12 cellular contexts compared by ENCODE assay signal in the genomic region with DNA sequence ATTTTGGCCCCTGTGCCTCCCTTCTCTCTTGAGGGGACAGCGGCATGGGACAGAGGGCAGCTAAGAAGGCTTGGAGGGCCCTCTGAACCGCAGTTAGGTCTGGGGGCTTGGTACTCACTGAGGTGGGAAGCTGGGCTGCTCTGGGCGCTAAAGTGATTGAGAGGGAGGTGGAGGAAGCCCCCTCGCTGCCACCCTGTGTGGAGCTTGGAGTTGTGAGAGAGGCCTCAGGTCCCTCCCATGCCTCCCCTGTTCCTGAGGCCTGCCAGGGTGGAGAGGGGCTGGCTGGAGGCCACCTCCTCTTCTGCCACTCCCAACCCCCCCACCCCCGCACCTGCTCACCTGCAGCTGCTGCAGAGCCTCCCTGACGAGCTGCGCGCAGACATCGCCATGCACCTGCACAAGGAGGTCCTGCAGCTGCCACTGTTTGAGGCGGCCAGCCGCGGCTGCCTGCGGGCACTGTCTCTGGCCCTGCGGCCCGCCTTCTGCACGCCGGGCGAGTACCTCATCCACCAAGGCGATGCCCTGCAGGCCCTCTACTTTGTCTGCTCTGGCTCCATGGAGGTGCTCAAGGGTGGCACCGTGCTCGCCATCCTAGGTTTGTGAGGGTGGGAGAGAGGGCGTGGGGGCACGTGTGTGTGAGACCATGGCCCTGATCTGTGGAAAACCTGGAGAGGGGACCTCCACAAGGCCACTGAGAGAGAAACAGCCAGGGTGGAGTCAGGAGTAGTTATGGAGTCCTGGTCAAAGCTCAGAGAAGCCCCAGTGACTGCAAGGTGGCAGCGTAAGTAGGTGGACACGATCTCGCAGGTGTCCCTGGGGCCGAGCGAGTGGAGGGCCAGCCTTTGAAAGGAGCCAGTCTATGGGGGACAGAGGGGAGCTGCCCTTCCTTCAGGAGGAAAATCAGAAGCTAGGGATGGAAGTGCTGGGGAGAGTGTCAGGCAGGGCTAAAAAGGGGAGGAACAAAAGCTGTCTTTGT. TPM values are rescaled to one million over a fixed set of nuclear protein-coding genes. Genes with fewer than 3 reads are reported as not detected.
DNase-seq lines count a peak whose midpoint lies in the region; TF ChIP-seq lines count a peak whose summit lies in the region.
"Had no signal": no experiment of that assay in that cellular context is flagged by ENCODE, and none has a peak within 500 bp of the region (broad histone marks: within the 10 kb centered on the region; RNA-seq: fewer than 3 reads in every experiment).

No MANE protein-coding gene starts in this region.

- peaks cover 82% of the 10 kb centered on the region for H3K27me3 Mint-ChIP-seq in nephron progenitor cell (ENCODE audit: low read depth, poor library complexity)

- no peak overlapping the region for H3K27ac Mint-ChIP-seq in nephron progenitor cell

- H3K9me3 ChIP-seq in BLaER1 (no peaks in the 10 kb centered on the region), HUES64 (ENCODE audit: insufficient read depth, low read depth, low read length) (no peaks in the 10 kb centered on the region), iPS-18c (ENCODE audit: control insufficient read depth, insufficient read depth, low read length) (peaks cover 3% of the 10 kb centered on the region)

- no peaks in the 10 kb centered on the region for H4K20me1 ChIP-seq in BLaER1

- H3K4me3 Mint-ChIP-seq in nephron progenitor cell, result no peak overlapping the region

- H3K9ac ChIP-seq in BLaER1, result no peak overlapping the region
- H3K9ac ChIP-seq in HUES64 (ENCODE audit: low read depth, low read length), result no peak overlapping the region

- H3K4me2 ChIP-seq in BLaER1, result peak overlapping the region; percentile 74; the same call in 1 of the 2 replicates

- 91% methylated on average over 28 of the region's 28 CpGs for WGBS in HUES64

- H3K36me3 ChIP-seq in BLaER1 (no peaks in the 10 kb centered on the region), HUES64 (ENCODE audit: insufficient read depth, low read length) (no peaks in the 10 kb centered on the region)
- H3K36me3 ChIP-seq: brain microvascular endothelial cell had no signal

- H3K27me3 ChIP-seq in BLaER1 (peaks cover 33% of the 10 kb centered on the region), HUES64 (ENCODE audit: insufficient read depth, low read length) (peaks cover 77% of the 10 kb centered on the region)
- H3K27me3 ChIP-seq: brain microvascular endothelial cell had no signal

- no peak overlapping the region for H3K27ac ChIP-seq in BLaER1
- no peak overlapping the region for H3K27ac ChIP-seq in HUES64 (ENCODE audit: low read depth, low read length)
- H3K27ac ChIP-seq: brain microvascular endothelial cell had no signal

- H3K4me1 ChIP-seq in BLaER1 (peaks cover 38% of the 10 kb centered on the region), HUES64 (ENCODE audit: insufficient read depth, low read length) (0 out of 2 replicates have a peak, but pooled peaks cover 3% of the 10 kb centered on the region)

- H3K9me3 Mint-ChIP-seq in nephron progenitor cell, result no peaks in the 10 kb centered on the region

- DNase-seq in NCI-H748 (lab: John Stamatoyannopoulos, UW; ENCODE audit: unreplicated experiment) (peak; percentile 95), nephron progenitor cell (no peak), SIG-M5 treated with dmso at 0.1 percent for 504 hours (lab: John Stamatoyannopoulos, UW; ENCODE audit: unreplicated experiment) (no peak), activated gamma-delta T cell (lab: John Stamatoyannopoulos, UW) (no peak)
- DNase-seq in activated CD4-positive, CD25-positive, alpha-beta regulatory T cell (lab: John Stamatoyannopoulos, UW), result no peak
- DNase-seq: brain microvascular endothelial cell, kidney, NCI-H1694 treated with DMSO at 0.1 percent for 48 hours had no signal

- H3K36me3 Mint-ChIP-seq in nephron progenitor cell (ENCODE audit: low read depth), result no peaks in the 10 kb centered on the region

- TF ChIP-seq CTCF in nephron progenitor cell (IDR thresholded peaks at IDR 0.05), result no peak

- H3K4me3 ChIP-seq in BLaER1, result no peak overlapping the region
- H3K4me3 ChIP-seq in HUES64 (ENCODE audit: low read length), result peak overlapping the region; percentile 53; the same call in 1 of the 2 replicates
- 0 out of 2 replicates have a peak overlapping the region, but pooled peaks have one; percentile 26 for H3K4me3 ChIP-seq in iPS-18c (ENCODE audit: insufficient read depth, low read depth, low read length)

- H3K4me1 Mint-ChIP-seq in nephron progenitor cell, result peaks cover 25% of the 10 kb centered on the region

RNA-seq across cellular contexts. Expression of a gene that starts 11.2 kb away (rescaled TPM):
- 0.10 TPM for polyA plus RNA-seq in HUES64 (2013, experiment 1 of 2)
- polyA plus RNA-seq in HUES64 (2013, experiment 2 of 2), result 0.19 TPM

RNA-seq across cellular contexts. Expression of a gene that starts 17.9 kb away (rescaled TPM):
- polyA plus RNA-seq in HUES64 (2013, experiment 1 of 2), result 64.8 TPM
- polyA plus RNA-seq in HUES64 (2013, experiment 2 of 2), result 62.9 TPM

RNA-seq across cellular contexts. Expression of a gene that starts 55.4 kb away (rescaled TPM):
- 0.10 TPM for polyA plus RNA-seq in HUES64 (2013, experiment 1 of 2)
- polyA plus RNA-seq in HUES64 (2013, experiment 2 of 2), result 0.13 TPM
- polyA plus RNA-seq: CD14-positive monocyte had no signal
